In the genomic region with DNA sequence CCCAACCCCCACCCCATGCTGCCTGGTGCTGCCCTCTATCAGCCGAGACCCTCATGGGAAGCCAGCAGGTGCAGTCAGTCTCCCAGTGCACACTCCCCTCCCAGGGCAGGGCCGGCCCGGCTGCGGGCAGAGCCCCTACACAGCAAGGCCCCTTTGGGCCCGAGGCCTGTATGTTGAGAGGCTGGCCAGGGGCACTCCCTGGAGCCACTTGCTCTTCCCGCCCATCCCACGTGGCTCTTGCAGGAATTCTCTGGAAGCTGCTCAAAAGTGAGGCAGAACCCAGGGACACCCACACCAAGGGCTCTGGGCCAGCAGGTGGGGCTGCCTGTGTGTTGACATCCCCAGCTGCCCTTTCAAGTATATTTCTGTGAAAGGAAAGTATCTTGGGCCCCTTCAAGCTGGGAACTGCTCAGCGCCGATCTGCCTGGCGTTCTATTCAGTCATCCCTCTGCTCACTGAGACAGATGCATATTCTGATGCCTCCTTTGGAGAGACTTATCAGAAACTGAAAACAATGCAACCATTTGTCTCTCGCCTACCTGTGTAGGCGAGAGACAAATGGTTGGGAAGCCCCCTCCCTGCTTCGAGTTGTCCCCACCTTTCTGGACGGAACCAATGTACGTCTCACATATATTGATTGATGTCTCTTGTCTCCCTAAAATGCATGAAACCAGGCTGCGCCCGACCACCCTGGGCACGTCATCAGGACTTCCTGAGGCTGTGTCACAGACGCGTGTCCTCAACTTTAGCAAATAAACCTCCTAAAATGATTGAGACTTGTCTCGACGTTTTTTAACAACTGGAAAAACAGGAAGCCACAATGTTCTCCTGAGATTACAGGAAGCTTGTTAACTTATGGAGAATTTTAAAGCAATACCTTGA, we compare ENCODE assay signal across 9 cellular contexts. TPM values are rescaled to one million over a fixed set of nuclear protein-coding genes. Genes with fewer than 3 reads are reported as not detected.
A peak's percentile ranks its signal among the peaks of the same experiment; 100 is the strongest.
DNase-seq lines count a peak whose midpoint lies in the region; ATAC-seq and TF ChIP-seq lines count a peak whose summit lies in the region.
"Had no signal": no experiment of that assay in that cellular context is flagged by ENCODE, and none has a peak within 500 bp of the region (broad histone marks: within the 10 kb centered on the region; RNA-seq: fewer than 3 reads in every experiment).

No MANE protein-coding gene starts in this region.

- H2AFZ ChIP-seq in osteoblast (ENCODE audit: low read length): no peak overlapping the region

- no peak overlapping the region for H3K4me2 ChIP-seq in DOHH2 (ENCODE audit: low read length)
- no peak overlapping the region for H3K4me2 ChIP-seq in osteoblast (ENCODE audit: insufficient read depth, low read length)

- H3K4me1 ChIP-seq in DOHH2 (ENCODE audit: control insufficient read depth, low read length): peaks cover 48% of the 10 kb centered on the region
- H3K4me1 ChIP-seq in osteoblast (ENCODE audit: insufficient read depth, low read length): no peaks in the 10 kb centered on the region

- TF ChIP-seq CTCF in DOHH2 (IDR thresholded peaks at IDR 0.05; ENCODE audit: low read depth, low read length, poor library complexity, severe bottlenecking) (no peak), osteoblast (IDR thresholded peaks at IDR 0.05; ENCODE audit: extremely low read depth, low read depth, low read length) (no peak)

- no peaks in the 10 kb centered on the region for H3K9me2 ChIP-seq in DOHH2 (replicated peaks; ENCODE audit: control insufficient read depth, low read length)

- H3K36me3 ChIP-seq in DOHH2 (ENCODE audit: control insufficient read depth, low read length) (no peaks in the 10 kb centered on the region), osteoblast (ENCODE audit: insufficient read depth, low read length) (no peaks in the 10 kb centered on the region)

- peak overlapping the region; percentile 96 for H3K4me3 Mint-ChIP-seq in T-helper 17 cell

- DNase-seq in T-helper 17 cell: peak in 1 of 3 donors; percentile 56
- DNase-seq in dermis blood vessel endothelial cell: peak; percentile 16
- peak; percentile 85 for DNase-seq in osteoblast (ENCODE audit: insufficient read length, low spot score, missing footprints)
- DNase-seq in NCI-H1105 treated with DMSO at 0.1 percent for 48 hours (lab: John Stamatoyannopoulos, UW): no peak
- no peak for DNase-seq in DMS79 (lab: John Stamatoyannopoulos, UW)
- DNase-seq: NCI-H510A treated with DMSO at 0.1 percent for 48 hours had no signal

- peak; percentile 63 for ATAC-seq in T-helper 17 cell
- no peak for ATAC-seq in HG02610 (IDR thresholded peaks at IDR 0.05; ENCODE audit: unreplicated experiment)
- no peak for ATAC-seq in GM19467 (IDR thresholded peaks at IDR 0.05; ENCODE audit: unreplicated experiment)

- H3K27me3 Mint-ChIP-seq in T-helper 17 cell: no peaks in the 10 kb centered on the region

- 0 out of 2 replicates have a peak overlapping the region, but pooled peaks have one; percentile 4 for H3K27ac ChIP-seq in DOHH2 (ENCODE audit: low read depth, low read length)
- H3K27ac ChIP-seq in osteoblast (ENCODE audit: low read depth, low read length): no peak overlapping the region

- H3K27me3 ChIP-seq in DOHH2 (ENCODE audit: control insufficient read depth, low read length) (peaks cover 5% of the 10 kb centered on the region; the same call in 1 of the 2 replicates), osteoblast (ENCODE audit: insufficient read depth, low read length) (no peaks in the 10 kb centered on the region)

- H3K4me1 Mint-ChIP-seq in T-helper 17 cell: peaks cover 42% of the 10 kb centered on the region

- no peaks in the 10 kb centered on the region for H3K9me3 ChIP-seq in DOHH2 (ENCODE audit: control insufficient read depth, insufficient read depth, low read length)
- H3K9me3 ChIP-seq in T-helper 17 cell (ENCODE audit: control insufficient read depth, low read length, poor library complexity, severe bottlenecking): no peaks in the 10 kb centered on the region
- H3K9me3 ChIP-seq in osteoblast (ENCODE audit: low read depth, low read length): no peaks in the 10 kb centered on the region

- no peaks in the 10 kb centered on the region; the same call in 1 of the 2 replicates for H3F3A ChIP-seq in DOHH2 (ENCODE audit: control insufficient read depth, insufficient read depth)

- H3K36me3 Mint-ChIP-seq in T-helper 17 cell (ENCODE audit: low read depth): peaks cover 3% of the 10 kb centered on the region

- H3K79me2 ChIP-seq in DOHH2 (ENCODE audit: control insufficient read depth, low read length) (peaks cover 9% of the 10 kb centered on the region), osteoblast (ENCODE audit: insufficient read depth, low read length) (no peaks in the 10 kb centered on the region)

- peak overlapping the region; percentile 99 for H3K27ac Mint-ChIP-seq in T-helper 17 cell

- no peak overlapping the region for H3K4me3 ChIP-seq in DOHH2 (ENCODE audit: low read length)
- no peak overlapping the region for H3K4me3 ChIP-seq in osteoblast (ENCODE audit: insufficient read depth, low read length)

- H4K20me1 ChIP-seq in DOHH2 (ENCODE audit: control insufficient read depth, insufficient read depth, low read depth, low read length) (no peaks in the 10 kb centered on the region), osteoblast (ENCODE audit: insufficient read depth, low read length) (no peaks in the 10 kb centered on the region)

RNA-seq across cellular contexts. Expression of a gene that starts 6.0 kb away (rescaled TPM):
- 10 to 100 TPM; 43.4 to 47.1 TPM for total RNA-seq in T-helper 17 cell
- total RNA-seq in dermis blood vessel endothelial cell: 0.09 and 0.85 TPM in 2 replicates
- total RNA-seq in osteoblast: under 0.01 TPM in 2 replicates

RNA-seq across cellular contexts. Expression of a gene that starts 38.4 kb away (rescaled TPM):
- 10 to 100 TPM; 16.1 to 18.4 TPM for total RNA-seq in T-helper 17 cell
- total RNA-seq in dermis blood vessel endothelial cell: 29.8 and 41.1 TPM in 2 replicates
- 13.3 and 13.8 TPM in 2 replicates for total RNA-seq in osteoblast

Comparison
In these comparisons a context has a peak if more than half of its experiments do, and no peak if none do; other contexts are left out.
1. DNase-seq: peak in dermis blood vessel endothelial cell (single experiment) and osteoblast (single experiment); none in NCI-H1105 treated with DMSO at 0.1 percent for 48 hours (single experiment) and DMS79 (single experiment).
2. RNA of a gene that starts 6.0 kb away (total RNA-seq): 43.4 to 47.1 TPM in T-helper 17 cell; 0.09 to 0.85 TPM in dermis blood vessel endothelial cell and under 0.01 TPM in osteoblast; every median in the first group is over 10 times any median in the second.